In genomic region chr18:53909668-53910067, GRCh38 we compare ENCODE assay signal across 9 cellular contexts.
DNase-seq lines count a peak whose midpoint lies in the region; ATAC-seq and TF ChIP-seq lines count a peak whose summit lies in the region.
"Had no signal": no experiment of that assay in that cellular context is flagged by ENCODE, and none has a peak within 500 bp of the region (broad histone marks: within the 10 kb centered on the region; RNA-seq: fewer than 3 reads in every experiment).

No MANE protein-coding gene starts in this region.

- intact Hi-C loops in natural killer cell (cut with micrococcal nuclease), result no loop called here

- ATAC-seq in natural killer cell (no peak), HG03521 (IDR thresholded peaks at IDR 0.05; ENCODE audit: unreplicated experiment) (no peak)
- no peak for ATAC-seq in natural killer cell treated with Interleukin-12 subunit alpha and Interleukin-12 subunit beta and Interleukin-15 and Interleukin-18, amount 100 ng/mL, for 72 hours

- TF ChIP-seq CTCF in natural killer cell (IDR thresholded peaks at IDR 0.05), result peak; percentile 18
- TF ChIP-seq CTCF in astrocyte of the cerebellum (IDR thresholded peaks at IDR 0.05; ENCODE audit: low read depth, low read length, missing control alignments), result peak; percentile 50

- H3K9me3 Mint-ChIP-seq in natural killer cell, result peaks cover 0 to 14% of the 10 kb centered on the region in 2 donors
- peaks cover 6% of the 10 kb centered on the region for H3K9me3 Mint-ChIP-seq in natural killer cell treated with Interleukin-12 subunit alpha and Interleukin-12 subunit beta and Interleukin-15 and Interleukin-18, amount 100 ng/mL, for 72 hours

- H3K4me3 ChIP-seq in astrocyte of the cerebellum (ENCODE audit: low read depth, low read length), result no peak overlapping the region
- H3K4me3 ChIP-seq: tibial artery had no signal

- DNase-seq in natural killer cell (no peak), HT1080 (ENCODE audit: low read depth) (peak; percentile 30), astrocyte of the cerebellum (ENCODE audit: low read depth) (no peak), stromal cell of bone marrow (ENCODE audit: low read depth) (peak; percentile 6), NCI-H1092 (lab: John Stamatoyannopoulos, UW) (no peak), kidney glomerular epithelial cell (lab: John Stamatoyannopoulos, UW) (no peak)
- no peak for DNase-seq in natural killer cell treated with Interleukin-12 subunit alpha and Interleukin-12 subunit beta and Interleukin-15 and Interleukin-18, amount 100 ng/mL, for 72 hours (ENCODE audit: low spot score)
- DNase-seq: tibial artery had no signal

- H3K4me3 Mint-ChIP-seq in natural killer cell, result no peak overlapping the region
- no peak overlapping the region for H3K4me3 Mint-ChIP-seq in natural killer cell treated with Interleukin-12 subunit alpha and Interleukin-12 subunit beta and Interleukin-15 and Interleukin-18, amount 100 ng/mL, for 72 hours

- in situ Hi-C loops in astrocyte of the cerebellum (cut with HindIII; ENCODE audit: low sequenced_read_pairs), result no loop called here

- no peak overlapping the region for H3K27ac Mint-ChIP-seq in natural killer cell
- H3K27ac Mint-ChIP-seq in natural killer cell treated with Interleukin-12 subunit alpha and Interleukin-12 subunit beta and Interleukin-15 and Interleukin-18, amount 100 ng/mL, for 72 hours, result no peak overlapping the region

- no peaks in the 10 kb centered on the region for H3K36me3 Mint-ChIP-seq in natural killer cell
- no peaks in the 10 kb centered on the region for H3K36me3 Mint-ChIP-seq in natural killer cell treated with Interleukin-12 subunit alpha and Interleukin-12 subunit beta and Interleukin-15 and Interleukin-18, amount 100 ng/mL, for 72 hours

- H3K4me1 Mint-ChIP-seq in natural killer cell, result no peaks in the 10 kb centered on the region
- H3K4me1 Mint-ChIP-seq in natural killer cell treated with Interleukin-12 subunit alpha and Interleukin-12 subunit beta and Interleukin-15 and Interleukin-18, amount 100 ng/mL, for 72 hours (ENCODE audit: low read depth in 2 of 2), result no peaks in the 10 kb centered on the region

- no peaks in the 10 kb centered on the region for H3K27me3 Mint-ChIP-seq in natural killer cell (ENCODE audit: low read depth in 2 of 2)
- H3K27me3 Mint-ChIP-seq in natural killer cell treated with Interleukin-12 subunit alpha and Interleukin-12 subunit beta and Interleukin-15 and Interleukin-18, amount 100 ng/mL, for 72 hours, result no peaks in the 10 kb centered on the region

Comparison
In these comparisons a context has a peak if more than half of its experiments do, and no peak if none do; other contexts are left out.
1. DNase-seq: peak in HT1080 (single experiment) and stromal cell of bone marrow (single experiment); none in natural killer cell (single experiment), natural killer cell treated with Interleukin-12 subunit alpha and Interleukin-12 subunit beta and Interleukin-15 and Interleukin-18, amount 100 ng/mL, for 72 hours (single experiment), astrocyte of the cerebellum (single experiment), NCI-H1092 (single experiment) and kidney glomerular epithelial cell (single experiment).